2 cellular contexts compared by ENCODE assay signal in genomic region chr2:39528701-39529100, GRCh38.
TF ChIP-seq lines count a peak whose summit lies in the region.

No MANE protein-coding gene starts in this region.

TF ChIP-seq in IMR-90, 13 proteins besides CTCF, POLR2A, EP300 and RAD21:
- TF ChIP-seq MAFK (IDR thresholded peaks at IDR 0.05; ENCODE audit: low read depth, low read length), result no peak
- TF ChIP-seq MAZ (IDR thresholded peaks at IDR 0.05; ENCODE audit: borderline replicate concordance, low read depth, low read length), result no peak
- TF ChIP-seq BHLHE40 (IDR thresholded peaks at IDR 0.05; ENCODE audit: low read depth, low read length), result no peak
- no peak for TF ChIP-seq CEBPB (IDR thresholded peaks at IDR 0.05; ENCODE audit: low read depth, low read length)
- no peak for TF ChIP-seq NFE2L2 (IDR thresholded peaks at IDR 0.05; ENCODE audit: low read depth, low read length)
- no peak for TF ChIP-seq SMC3 (IDR thresholded peaks at IDR 0.05; ENCODE audit: low read depth, low read length)
- TF ChIP-seq, protein P1, sequence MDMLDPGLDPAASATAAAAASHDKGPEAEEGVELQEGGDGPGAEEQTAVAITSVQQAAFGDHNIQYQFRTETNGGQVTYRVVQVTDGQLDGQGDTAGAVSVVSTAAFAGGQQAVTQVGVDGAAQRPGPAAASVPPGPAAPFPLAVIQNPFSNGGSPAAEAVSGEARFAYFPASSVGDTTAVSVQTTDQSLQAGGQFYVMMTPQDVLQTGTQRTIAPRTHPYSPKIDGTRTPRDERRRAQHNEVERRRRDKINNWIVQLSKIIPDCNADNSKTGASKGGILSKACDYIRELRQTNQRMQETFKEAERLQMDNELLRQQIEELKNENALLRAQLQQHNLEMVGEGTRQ (IDR thresholded peaks at IDR 0.05; ENCODE audit: low read depth, low read length), result no peak
- no peak for TF ChIP-seq MXI1 (IDR thresholded peaks at IDR 0.05; ENCODE audit: borderline replicate concordance, low read depth, low read length)
- TF ChIP-seq ELK1 (IDR thresholded peaks at IDR 0.05; ENCODE audit: borderline replicate concordance, low read depth, low read length), result no peak
- TF ChIP-seq FOS (IDR thresholded peaks at IDR 0.05; ENCODE audit: low read depth, low read length), result no peak
- TF ChIP-seq CHD1 (IDR thresholded peaks at IDR 0.05; ENCODE audit: low read depth, low read length), result no peak
- TF ChIP-seq RFX5 (IDR thresholded peaks at IDR 0.05; ENCODE audit: low read depth, low read length), result no peak
- no peak for TF ChIP-seq RCOR1 (IDR thresholded peaks at IDR 0.05; ENCODE audit: insufficient replicate concordance, low read length)

TF ChIP-seq in K562, 482 proteins besides CTCF, POLR2A, EP300 and RAD21:
- TF ChIP-seq NFATC3 (IDR thresholded peaks at IDR 0.05), result no peak
- TF ChIP-seq BRD9 (IDR thresholded peaks at IDR 0.05; ENCODE audit: low read depth, partially characterized antibody), result peak; percentile 50
